Comparison of ENCODE assay signal across 8 cellular contexts in genomic region chr14:101948666-101949205, GRCh38. TPM values are rescaled to one million over a fixed set of nuclear protein-coding genes. Genes with fewer than 3 reads are reported as not detected.
DNase-seq lines count a peak whose midpoint lies in the region; ATAC-seq lines count a peak whose summit lies in the region.

No MANE protein-coding gene starts in this region.

- CTCF ChIA-PET in activated CD8-positive, alpha-beta memory T cell treated with anti-CD3 and anti-CD28 coated beads, Interleukin-2, amount 10 ng/mL, durations not matched to agents 7 days and 5 days (lab: Charles Lee) = interaction anchor here (1.0 to 2.4 kb wide), 9 partner anchors 9 to 366 kb away, joined by 3 to 22 read pairs (median 6); no protein-coding TSS in a partner anchor

- H3K36me3 Mint-ChIP-seq in activated CD8-positive, alpha-beta memory T cell treated with anti-CD3 and anti-CD28 coated beads, Interleukin-2, amount 10 ng/mL, durations not matched to agents 7 days and 5 days = no peaks in the 10 kb centered on the region
- H3K36me3 Mint-ChIP-seq in activated naive CD8-positive, alpha-beta T cell = no peaks in the 10 kb centered on the region

- H3K4me1 ChIP-seq in iPS-20b (ENCODE audit: insufficient read depth, low read length) (peaks cover 6% of the 10 kb centered on the region; the same call in 1 of the 2 replicates), subcutaneous abdominal adipose tissue (ENCODE audit: control insufficient read depth in 5 of 5, insufficient read depth in 5 of 5, low read length in 5 of 5) (peaks cover 6 to 30% (median 24%) of the 10 kb centered on the region in 5 donors)

- H3K27ac Mint-ChIP-seq in activated CD8-positive, alpha-beta memory T cell treated with anti-CD3 and anti-CD28 coated beads, Interleukin-2, amount 10 ng/mL, durations not matched to agents 7 days and 5 days = peak overlapping the region; percentile 94
- peak overlapping the region; percentile 94 for H3K27ac Mint-ChIP-seq in activated naive CD8-positive, alpha-beta T cell

- DNase-seq in activated CD8-positive, alpha-beta memory T cell treated with anti-CD3 and anti-CD28 coated beads, Interleukin-2, amount 10 ng/mL, durations not matched to agents 7 days and 5 days = no peak
- DNase-seq in activated CD8-positive, alpha-beta memory T cell treated with anti-CD3 and anti-CD28 coated beads for 24 hours = no peak
- no peak for DNase-seq in NCI-H187 (lab: John Stamatoyannopoulos, UW)
- DNase-seq in NCI-H1048 (lab: John Stamatoyannopoulos, UW) = no peak

- H3K4me3 Mint-ChIP-seq in activated CD8-positive, alpha-beta memory T cell treated with anti-CD3 and anti-CD28 coated beads, Interleukin-2, amount 10 ng/mL, durations not matched to agents 7 days and 5 days = peak overlapping the region; percentile 84
- peak overlapping the region; percentile 95 for H3K4me3 Mint-ChIP-seq in activated naive CD8-positive, alpha-beta T cell

- H3K36me3 ChIP-seq in iPS-20b (ENCODE audit: insufficient read depth, low read depth, low read length) = no peaks in the 10 kb centered on the region
- no peaks in the 10 kb centered on the region for H3K36me3 ChIP-seq in subcutaneous abdominal adipose tissue (ENCODE audit: control insufficient read depth in 5 of 5, insufficient read depth in 5 of 5, low read length in 5 of 5)

- no peaks in the 10 kb centered on the region for H3K9me3 ChIP-seq in iPS-20b (ENCODE audit: insufficient read depth, low read depth, low read length)
- H3K9me3 ChIP-seq in subcutaneous abdominal adipose tissue (ENCODE audit: control insufficient read depth in 5 of 5, low read length in 5 of 5) = no peaks in the 10 kb centered on the region

- peaks cover 18% of the 10 kb centered on the region for H3K27me3 Mint-ChIP-seq in activated CD8-positive, alpha-beta memory T cell treated with anti-CD3 and anti-CD28 coated beads, Interleukin-2, amount 10 ng/mL, durations not matched to agents 7 days and 5 days
- peaks cover 13% of the 10 kb centered on the region for H3K27me3 Mint-ChIP-seq in activated naive CD8-positive, alpha-beta T cell

- peak overlapping the region; percentile 89 for H3K9ac ChIP-seq in iPS-20b (ENCODE audit: low read depth, low read length)
- H3K9ac ChIP-seq in subcutaneous abdominal adipose tissue (ENCODE audit: low read length in 5 of 5) = peak overlapping the region; percentile 92 to 99 (median 97)

- H3K9me3 Mint-ChIP-seq in activated CD8-positive, alpha-beta memory T cell treated with anti-CD3 and anti-CD28 coated beads, Interleukin-2, amount 10 ng/mL, durations not matched to agents 7 days and 5 days (ENCODE audit: low read depth) = no peaks in the 10 kb centered on the region
- H3K9me3 Mint-ChIP-seq in activated naive CD8-positive, alpha-beta T cell (ENCODE audit: low read depth) = no peaks in the 10 kb centered on the region

- peaks cover 15% of the 10 kb centered on the region for H3K4me1 Mint-ChIP-seq in activated CD8-positive, alpha-beta memory T cell treated with anti-CD3 and anti-CD28 coated beads, Interleukin-2, amount 10 ng/mL, durations not matched to agents 7 days and 5 days
- H3K4me1 Mint-ChIP-seq in activated naive CD8-positive, alpha-beta T cell (ENCODE audit: low read depth) = peaks cover 22% of the 10 kb centered on the region

- ATAC-seq in activated CD8-positive, alpha-beta memory T cell treated with anti-CD3 and anti-CD28 coated beads, Interleukin-2, amount 10 ng/mL, durations not matched to agents 7 days and 5 days = no peak
- no peak for ATAC-seq in GM21528 (IDR thresholded peaks at IDR 0.05; ENCODE audit: low FRiP score, unreplicated experiment)

- H3K27ac ChIP-seq in iPS-20b (ENCODE audit: low read length) = no peak overlapping the region
- peak overlapping the region; percentile 99 for H3K27ac ChIP-seq in subcutaneous abdominal adipose tissue (ENCODE audit: low read depth, low read length)

- H3K27me3 ChIP-seq in iPS-20b (ENCODE audit: insufficient read depth, low read length) (peaks cover 33% of the 10 kb centered on the region), subcutaneous abdominal adipose tissue (ENCODE audit: control insufficient read depth in 5 of 5, insufficient read depth in 4 of 5, low read length in 5 of 5) (peaks cover 0 to 2% (median 0%) of the 10 kb centered on the region in 5 donors)

- peak overlapping the region; percentile 87 for H3K4me3 ChIP-seq in iPS-20b (ENCODE audit: low read length)
- H3K4me3 ChIP-seq in subcutaneous abdominal adipose tissue (ENCODE audit: low read depth in 1 of 5, low read length in 5 of 5) = peak overlapping the region; percentile 77 to 87 (median 85)

RNA-seq across cellular contexts. Expression of gene DYNC1H1, which starts 15.6 kb away (rescaled TPM):
- 100 to 1,000 TPM; 308 to 325 TPM for total RNA-seq in activated CD8-positive, alpha-beta memory T cell treated with anti-CD3 and anti-CD28 coated beads, Interleukin-2, amount 10 ng/mL, durations not matched to agents 7 days and 5 days
